Comparison of ENCODE assay signal across 15 cellular contexts in genomic region chr1:94079056-94079990, GRCh38. TPM values are rescaled to one million over a fixed set of nuclear protein-coding genes. Genes with fewer than 3 reads are reported as not detected.
A peak's percentile ranks its signal among the peaks of the same experiment; 100 is the strongest.
DNase-seq lines count a peak whose midpoint lies in the region; ATAC-seq, FAIRE-seq and TF ChIP-seq lines count a peak whose summit lies in the region.
"Had no signal": no experiment of that assay in that cellular context is flagged by ENCODE, and none has a peak within 500 bp of the region (broad histone marks: within the 10 kb centered on the region; RNA-seq: fewer than 3 reads in every experiment).

No MANE protein-coding gene starts in this region.

- no peaks in the 10 kb centered on the region for H3K9me3 ChIP-seq in suprapubic skin
- H3K9me3 ChIP-seq: prostate gland, transverse colon had no signal

- H3K27me3 ChIP-seq in suprapubic skin = no peaks in the 10 kb centered on the region
- H3K27me3 ChIP-seq: transverse colon had no signal

- TF ChIP-seq CTCF in suprapubic skin (IDR thresholded peaks at IDR 0.05) = no peak

- ATAC-seq in GM18498 (IDR thresholded peaks at IDR 0.05; ENCODE audit: unreplicated experiment) = no peak
- ATAC-seq: activated CD8-positive, alpha-beta T cell treated with anti-CD3 and anti-CD28 coated beads, Interleukin-2, amount 10 ng/mL, durations not matched to agents 7 days and 5 days had no signal

- H3K4me1 ChIP-seq in suprapubic skin = peaks cover 18% of the 10 kb centered on the region
- H3K4me1 ChIP-seq: prostate gland, transverse colon had no signal

- in situ Hi-C loops in G401 (cut with HindIII; ENCODE audit: low sequenced_read_pairs) = no loop called here

- no peak overlapping the region for H3K27ac ChIP-seq in suprapubic skin
- H3K27ac ChIP-seq: prostate gland, transverse colon had no signal

- FAIRE-seq in GM12891 (lab: Jason Lieb, UNC) = no peak
- FAIRE-seq: GM19239 had no signal

- H3K4me3 ChIP-seq in suprapubic skin = no peak overlapping the region
- H3K4me3 ChIP-seq: prostate gland, transverse colon had no signal

- TF ChIP-seq EP300 in suprapubic skin (IDR thresholded peaks at IDR 0.05) = no peak

- WGBS in suprapubic skin = 88% methylated on average over 6 of the region's 6 CpGs

- TF ChIP-seq POLR2A in GM12891 (IDR thresholded peaks at IDR 0.05; ENCODE audit: low read depth, low read length) (no peak), suprapubic skin (IDR thresholded peaks at IDR 0.05) (no peak)

- no peaks in the 10 kb centered on the region for H3K36me3 ChIP-seq in suprapubic skin
- H3K36me3 ChIP-seq: prostate gland, transverse colon had no signal

- no peak for DNase-seq in GM12891 (ENCODE audit: insufficient read length, low spot score)
- DNase-seq in NCI-H2227 (lab: John Stamatoyannopoulos, UW; ENCODE audit: unreplicated experiment) = peak; percentile 73
- DNase-seq in glomerular visceral epithelial cell (ENCODE audit: extremely low spot score) = peak; percentile 86
- peak; percentile 97 for DNase-seq in renal cortical epithelial cell (ENCODE audit: low read depth)
- no peak for DNase-seq in C1 segment of cervical spinal cord (lab: John Stamatoyannopoulos, UW)
- DNase-seq in G401 (ENCODE audit: low spot score) = no peak
- DNase-seq in suprapubic skin (ENCODE audit: low spot score in 2 of 2) = no peak
- DNase-seq: activated CD8-positive, alpha-beta T cell treated with anti-CD3 and anti-CD28 coated beads, Interleukin-2, amount 10 ng/mL, durations not matched to agents 7 days and 5 days; AML-193; DMS79 treated with DMSO at 0.1 percent for 48 hours; NCI-H2081 treated with DMSO at 0.1 percent for 48 hours; transverse colon had no signal

TF ChIP-seq in GM12891, 5 proteins besides CTCF, POLR2A, EP300 and RAD21:
- TF ChIP-seq POU2F2 (IDR thresholded peaks at IDR 0.05; ENCODE audit: low read depth, low read length) (no peak), PAX5 (IDR thresholded peaks at IDR 0.05; ENCODE audit: insufficient read depth, low read length, severe bottlenecking) (peak; percentile 53)

RNA-seq across cellular contexts. Expression of gene ABCA4, which starts 41.6 kb away (rescaled TPM):
- polyA plus RNA-seq in GM12891 (2012; ENCODE audit: low read depth, missing spikeins) = not detected
- total RNA-seq in renal cortical epithelial cell (0.52 and 1.3 TPM in 2 replicates), suprapubic skin (1 to 10 TPM; 2.8 to 6.8 (median 4.3) TPM)
- 0.62 and 1.8 TPM in 2 replicates for total RNA-seq in G401 (2014; rRNA removed; shearing (Covaris generic))
- total RNA-seq: activated CD8-positive, alpha-beta T cell treated with anti-CD3 and anti-CD28 coated beads, Interleukin-2, amount 10 ng/mL, durations not matched to agents 7 days and 5 days had no signal

Comparison
In these comparisons a context has a peak if more than half of its experiments do, and no peak if none do; other contexts are left out.
1. DNase-seq: peak in NCI-H2227 (single experiment), glomerular visceral epithelial cell (single experiment) and renal cortical epithelial cell (single experiment); none in GM12891 (single experiment), C1 segment of cervical spinal cord (0 of 14), G401 (single experiment) and suprapubic skin (0 of 2).